ENCODE assay signal across 10 cellular contexts in the genomic region with DNA sequence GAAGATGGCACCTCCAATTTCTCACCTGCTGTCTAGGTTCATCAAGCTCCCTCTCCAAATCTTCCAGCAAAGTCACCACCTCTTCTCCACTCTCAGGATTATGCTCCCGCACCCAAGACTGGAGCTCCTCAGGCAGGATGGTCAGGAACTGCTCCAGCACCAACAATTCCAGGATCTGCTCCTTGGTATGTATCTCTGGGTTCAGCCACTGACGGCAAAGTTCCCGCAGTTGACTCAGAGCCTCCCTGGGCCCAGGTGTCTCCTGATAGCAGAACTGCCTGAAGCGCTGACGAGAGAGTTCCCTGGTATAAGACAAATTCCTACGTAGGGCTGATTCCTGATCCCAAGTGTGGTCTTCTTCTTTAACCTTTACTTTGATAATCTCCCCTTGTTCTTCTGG.
DNase-seq lines count a peak whose midpoint lies in the region; ATAC-seq, FAIRE-seq and TF ChIP-seq lines count a peak whose summit lies in the region.
"Had no signal": no experiment of that assay in that cellular context is flagged by ENCODE, and none has a peak within 500 bp of the region (broad histone marks: within the 10 kb centered on the region; RNA-seq: fewer than 3 reads in every experiment).

No MANE protein-coding gene starts in this region.

- H3K4ac ChIP-seq in mesendoderm (ENCODE audit: low read depth, low read length): no peak overlapping the region

- H2BK5ac ChIP-seq in mesendoderm (ENCODE audit: low read length): no peak overlapping the region

- H3K4me3 ChIP-seq in right atrium auricular region: peak overlapping the region; percentile 55 to 57
- H3K4me3 ChIP-seq in mesendoderm (ENCODE audit: low read length): peak overlapping the region; percentile 81

- no peak overlapping the region for H2AK5ac ChIP-seq in mesendoderm (ENCODE audit: low read length)

- CTCF ChIA-PET in MCF 10A (lab: Yijun Ruan, JAX): interaction anchor here (0.8 to 3.7 kb wide), 8 partner anchors 9 to 461 kb away, joined by 3 to 19 read pairs (median 4); no protein-coding TSS in a partner anchor

- H3K27me3 ChIP-seq in right atrium auricular region: no peaks in the 10 kb centered on the region
- no peaks in the 10 kb centered on the region for H3K27me3 ChIP-seq in mesendoderm (ENCODE audit: insufficient read depth, low read length, poor library complexity)

- no peak for FAIRE-seq in D721Med (lab: Jason Lieb, UNC)

- no peak overlapping the region for H4K5ac ChIP-seq in mesendoderm (ENCODE audit: low read length)

- H2BK120ac ChIP-seq in mesendoderm (ENCODE audit: low read depth, low read length): no peak overlapping the region

- H3K56ac ChIP-seq in mesendoderm (ENCODE audit: low read length): peak overlapping the region; percentile 97

- TF ChIP-seq CTCF in right atrium auricular region (IDR thresholded peaks at IDR 0.05) (no peak), MCF 10A (IDR thresholded peaks at IDR 0.05; ENCODE audit: unreplicated experiment) (no peak), D721Med (IDR thresholded peaks at IDR 0.05; ENCODE audit: insufficient read depth, missing control alignments) (no peak)

- no peaks in the 10 kb centered on the region for H3K27me3 Mint-ChIP-seq in MCF 10A (ENCODE audit: insufficient read depth, unreplicated experiment)

- no peaks in the 10 kb centered on the region for H3K9me3 Mint-ChIP-seq in MCF 10A (ENCODE audit: unreplicated experiment)

- no peaks in the 10 kb centered on the region for H3K9me3 ChIP-seq in right atrium auricular region

- H3K4me3 Mint-ChIP-seq in MCF 10A (ENCODE audit: unreplicated experiment): peak overlapping the region; percentile 95

- no peak overlapping the region for H2BK15ac ChIP-seq in mesendoderm (replicated peaks; ENCODE audit: low read depth)

- H3K4me2 ChIP-seq in mesendoderm (ENCODE audit: low read length): peak overlapping the region; percentile 96

- WGBS in mesendoderm (ENCODE audit: extremely low coverage, insufficient coverage, low lambda C conversion rate): no CpG with 5 or more reads among the region's 6 CpGs

- ATAC-seq in HG02763 (IDR thresholded peaks at IDR 0.05; ENCODE audit: unreplicated experiment): no peak

- H3K27ac Mint-ChIP-seq in MCF 10A (ENCODE audit: low read depth, unreplicated experiment): peak overlapping the region; percentile 92

- intact Hi-C loops in cardiac septum (cut with DNase I) (no loop called here), MCF 10A (cut with micrococcal nuclease) (loop anchor here (2.0 to 5.0 kb wide), 3 partner anchors 71 to 369 kb away; no protein-coding TSS in a partner anchor)

- H3K4me1 Mint-ChIP-seq in MCF 10A (ENCODE audit: insufficient read depth, unreplicated experiment): peaks cover 30% of the 10 kb centered on the region

- H3K23ac ChIP-seq in mesendoderm (ENCODE audit: low read length): no peak overlapping the region

- H3K27ac ChIP-seq in right atrium auricular region (no peak overlapping the region), mesendoderm (ENCODE audit: low read depth, low read length) (no peak overlapping the region)

- H3K36me3 ChIP-seq in right atrium auricular region (no peaks in the 10 kb centered on the region), mesendoderm (ENCODE audit: control insufficient read depth, insufficient read depth, low read length) (no peaks in the 10 kb centered on the region)

- peaks cover 14% of the 10 kb centered on the region for H3K36me3 Mint-ChIP-seq in MCF 10A (ENCODE audit: insufficient read depth, unreplicated experiment)

- H3K79me1 ChIP-seq in mesendoderm (ENCODE audit: low read length): no peaks in the 10 kb centered on the region

- no TSS peak for BruUV-seq in MCF 10A (replicated peaks; lab: Mats Ljungman, UMichigan)

- H3K9ac ChIP-seq in mesendoderm (ENCODE audit: low read length): peak overlapping the region; percentile 89

- POLR2A ChIA-PET in MCF 10A (lab: Yijun Ruan, JAX): interaction anchor here (0.6 to 4.9 kb wide), 34 partner anchors 9 to 1439 kb away, joined by 3 to 43 read pairs (median 5); a partner anchor contains a TSS

- H3K79me2 ChIP-seq in mesendoderm (ENCODE audit: control insufficient read depth, insufficient read depth, low read length): no peaks in the 10 kb centered on the region

- H4K8ac ChIP-seq in mesendoderm (ENCODE audit: low read depth, low read length): no peak overlapping the region

- H3K4me1 ChIP-seq in right atrium auricular region: no peaks in the 10 kb centered on the region
- H3K4me1 ChIP-seq in mesendoderm (ENCODE audit: control insufficient read depth, low read depth, low read length): peaks cover 3% of the 10 kb centered on the region

- H3K18ac ChIP-seq in mesendoderm (ENCODE audit: low read length): no peak overlapping the region

- DNase-seq in right atrium auricular region (ENCODE audit: low spot score): no peak
- no peak for DNase-seq in cardiac septum (ENCODE audit: low spot score)
- DNase-seq in MCF 10A (ENCODE audit: unreplicated experiment): peak; percentile 11
- peak; percentile 61 for DNase-seq in mesendoderm
- no peak for DNase-seq in dedifferentiated amniotic fluid mesenchymal stem cell (ENCODE audit: extremely low spot score)
- no peak for DNase-seq in D721Med (ENCODE audit: insufficient read length, low spot score)
- no peak for DNase-seq in activated effector memory CD4-positive, alpha-beta T cell treated with Interleukin-2 at 50 U/mL for 16 hours
- DNase-seq: activated CD4-positive, alpha-beta T cell treated with anti-CD3 and anti-CD28 coated beads for 4 hours; DND-41 had no signal

Comparison
In these comparisons a context has a peak if more than half of its experiments do, and no peak if none do; other contexts are left out.
1. DNase-seq: peak in MCF 10A (single experiment) and mesendoderm (single experiment); none in right atrium auricular region (single experiment), cardiac septum (single experiment), dedifferentiated amniotic fluid mesenchymal stem cell (single experiment), D721Med (single experiment) and activated effector memory CD4-positive, alpha-beta T cell treated with Interleukin-2 at 50 U/mL for 16 hours (single experiment).